ENCODE assay signal across 24 cellular contexts in genomic region chr11:84383571-84383970, GRCh38.
"Had no signal": no experiment of that assay in that cellular context is flagged by ENCODE, and none has a peak within 500 bp of the region (broad histone marks: within the 10 kb centered on the region; RNA-seq: fewer than 3 reads in every experiment).

No MANE protein-coding gene starts in this region.

- DNase-seq: activated CD4-positive, alpha-beta memory T cell treated with anti-CD3 and anti-CD28 coated beads for 36 hours; activated CD4-positive, alpha-beta T cell treated with anti-CD3 and anti-CD28 coated beads for 48 hours; activated gamma-delta T cell; activated naive CD4-positive, alpha-beta T cell treated with anti-CD3 and anti-CD28 coated beads, Interleukin-2, amount 50 U/mL, for 16 hours; activated naive CD8-positive, alpha-beta T cell treated with anti-CD3 and anti-CD28 coated beads, Interleukin-2, amount 50 U/mL, for 24 hours; cerebellar nuclear complex; cortex of kidney; effector CD4-positive, alpha-beta T cell; gastrocnemius medialis; islet precursor cell; left cardiac atrium; mesendoderm; nephron progenitor cell; pancreas; right lobe of liver; stimulated activated CD4-positive, alpha-beta T cell treated with anti-CD3 and anti-CD28 coated beads, Interleukin-15, amount 100 ng/mL, for 24 hours; stomach; T1000 had no signal

- H3K4me1 ChIP-seq: breast epithelium, gastrocnemius medialis, pancreas, right lobe of liver, stomach, suprapubic skin, vagina had no signal

- H3K27me3 ChIP-seq: breast epithelium, gastrocnemius medialis, pancreas, right lobe of liver, stomach, suprapubic skin, vagina had no signal

- H3K4me3 ChIP-seq: breast epithelium, gastrocnemius medialis, mucosa of descending colon, pancreas, right lobe of liver, smooth muscle cell, stomach, suprapubic skin, vagina had no signal

- H3K27ac ChIP-seq: breast epithelium, gastrocnemius medialis, pancreas, right lobe of liver, stomach, suprapubic skin, vagina had no signal

- ATAC-seq: activated naive CD8-positive, alpha-beta T cell treated with anti-CD3 and anti-CD28 coated beads, Interleukin-2, amount 50 U/mL, for 24 hours; gastrocnemius medialis; left cardiac atrium; mucosa of descending colon; pancreas; right lobe of liver; stimulated activated memory B cell treated with anti-CD40 and anti-IgM and Interleukin-4, amounts not matched to agents 10 μg/mL and 1 μg/mL and 100 μg/mL, for 72 hours had no signal

- H3K9me3 ChIP-seq: breast epithelium, gastrocnemius medialis, mucosa of descending colon, pancreas, right lobe of liver, stomach, suprapubic skin, vagina had no signal

- H3K36me3 ChIP-seq: breast epithelium, gastrocnemius medialis, pancreas, right lobe of liver, stomach, suprapubic skin, vagina had no signal
